ENCODE assay signal across 21 cellular contexts in genomic region chr19:20879501-20879900, GRCh38. TPM values are rescaled to one million over a fixed set of nuclear protein-coding genes. Genes with fewer than 3 reads are reported as not detected.
A peak's percentile ranks its signal among the peaks of the same experiment; 100 is the strongest.
DNase-seq lines count a peak whose midpoint lies in the region; ATAC-seq and TF ChIP-seq lines count a peak whose summit lies in the region.
"Had no signal": no experiment of that assay in that cellular context is flagged by ENCODE, and none has a peak within 500 bp of the region (broad histone marks: within the 10 kb centered on the region; RNA-seq: fewer than 3 reads in every experiment).

No MANE protein-coding gene starts in this region.

- no peak overlapping the region for H3K4me3 ChIP-seq in esophagus muscularis mucosa
- H3K4me3 ChIP-seq in CD8-positive, alpha-beta T cell (ENCODE audit: low read depth, low read length), result no peak overlapping the region
- H3K4me3 ChIP-seq: BLaER1, GM23338 had no signal

- H3K27me3 ChIP-seq in esophagus muscularis mucosa, result no peaks in the 10 kb centered on the region
- no peaks in the 10 kb centered on the region for H3K27me3 ChIP-seq in CD8-positive, alpha-beta T cell (ENCODE audit: insufficient read depth, low read length)
- H3K27me3 ChIP-seq: BLaER1 had no signal

- no peak overlapping the region for H3K4me3 Mint-ChIP-seq in activated CD4-positive, alpha-beta T cell treated with anti-CD3 and anti-CD28 coated beads for 36 hours
- H3K4me3 Mint-ChIP-seq in activated T-helper 17 cell treated with anti-CD3 and anti-CD28 coated beads, Interleukin-2, amount 50 U/mL, for 72 hours, result no peak overlapping the region
- no peak overlapping the region for H3K4me3 Mint-ChIP-seq in stimulated activated effector memory CD8-positive, alpha-beta T cell treated with anti-CD3 and anti-CD28 coated beads, Interleukin-12 subunit alpha, Interleukin-12 subunit beta, amount 100 ng/mL, for 72 hours
- no peak overlapping the region for H3K4me3 Mint-ChIP-seq in CD8-positive, alpha-beta T cell
- H3K4me3 Mint-ChIP-seq: B cell; CD4-positive, CD25-positive, alpha-beta regulatory T cell; CD8-positive, alpha-beta memory T cell; GM23338; H9 had no signal

- peaks cover 96% of the 10 kb centered on the region for H3K9me3 Mint-ChIP-seq in activated CD4-positive, alpha-beta T cell treated with anti-CD3 and anti-CD28 coated beads for 36 hours (ENCODE audit: low read depth)
- H3K9me3 Mint-ChIP-seq in activated naive CD4-positive, alpha-beta T cell treated with anti-CD3 and anti-CD28 coated beads, Interleukin-2, amount 50 U/mL, for 72 hours, result peaks cover 94 to 98% of the 10 kb centered on the region in 2 donors
- H3K9me3 Mint-ChIP-seq in activated T-helper 17 cell treated with anti-CD3 and anti-CD28 coated beads, Interleukin-2, amount 50 U/mL, for 72 hours, result peaks cover 81% of the 10 kb centered on the region
- peaks cover 83% of the 10 kb centered on the region for H3K9me3 Mint-ChIP-seq in stimulated activated effector memory CD8-positive, alpha-beta T cell treated with anti-CD3 and anti-CD28 coated beads, Interleukin-12 subunit alpha, Interleukin-12 subunit beta, amount 100 ng/mL, for 72 hours
- peaks cover 50% of the 10 kb centered on the region for H3K9me3 Mint-ChIP-seq in CD8-positive, alpha-beta T cell

- whole genome bisulfite sequencing in esophagus muscularis mucosa, result 86% methylated on average over 1 of the region's 1 CpG

- no peak for TF ChIP-seq EP300 in esophagus muscularis mucosa (IDR thresholded peaks at IDR 0.05)

- ATAC-seq in activated CD4-positive, alpha-beta T cell treated with anti-CD3 and anti-CD28 coated beads for 36 hours, result peak; percentile 65
- peak; percentile 54 to 72 for ATAC-seq in activated naive CD4-positive, alpha-beta T cell treated with anti-CD3 and anti-CD28 coated beads, Interleukin-2, amount 50 U/mL, for 72 hours
- ATAC-seq in activated T-helper 17 cell treated with anti-CD3 and anti-CD28 coated beads, Interleukin-2, amount 50 U/mL, for 72 hours (replicated peaks), result peak; percentile 59
- peak; percentile 69 for ATAC-seq in stimulated activated effector memory CD8-positive, alpha-beta T cell treated with anti-CD3 and anti-CD28 coated beads, Interleukin-12 subunit alpha, Interleukin-12 subunit beta, amount 100 ng/mL, for 72 hours
- no peak for ATAC-seq in CD8-positive, alpha-beta T cell
- ATAC-seq: GM23338, HCT116 had no signal

- peaks cover 30% of the 10 kb centered on the region for H3K36me3 Mint-ChIP-seq in activated CD4-positive, alpha-beta T cell treated with anti-CD3 and anti-CD28 coated beads for 36 hours (ENCODE audit: low read depth)
- peaks cover 97 to 100% of the 10 kb centered on the region in 2 donors for H3K36me3 Mint-ChIP-seq in activated naive CD4-positive, alpha-beta T cell treated with anti-CD3 and anti-CD28 coated beads, Interleukin-2, amount 50 U/mL, for 72 hours
- H3K36me3 Mint-ChIP-seq in activated T-helper 17 cell treated with anti-CD3 and anti-CD28 coated beads, Interleukin-2, amount 50 U/mL, for 72 hours (ENCODE audit: low read depth), result peaks cover 6% of the 10 kb centered on the region
- no peaks in the 10 kb centered on the region for H3K36me3 Mint-ChIP-seq in stimulated activated effector memory CD8-positive, alpha-beta T cell treated with anti-CD3 and anti-CD28 coated beads, Interleukin-12 subunit alpha, Interleukin-12 subunit beta, amount 100 ng/mL, for 72 hours
- no peaks in the 10 kb centered on the region for H3K36me3 Mint-ChIP-seq in CD8-positive, alpha-beta T cell

- no peak for DNase-seq in activated CD4-positive, alpha-beta T cell treated with anti-CD3 and anti-CD28 coated beads for 36 hours
- no peak for DNase-seq in activated CD4-positive, alpha-beta T cell treated with anti-CD3 and anti-CD28 coated beads for 4 hours
- no peak for DNase-seq in activated naive CD4-positive, alpha-beta T cell treated with anti-CD3 and anti-CD28 coated beads, Interleukin-2, amount 50 U/mL, for 72 hours (ENCODE audit: low spot score in 2 of 2)
- DNase-seq in activated naive CD4-positive, alpha-beta T cell (lab: John Stamatoyannopoulos, UW), result no peak
- no peak for DNase-seq in stimulated activated effector memory CD8-positive, alpha-beta T cell treated with anti-CD3 and anti-CD28 coated beads, Interleukin-12 subunit alpha, Interleukin-12 subunit beta, amount 100 ng/mL, for 72 hours (ENCODE audit: low spot score in 2 of 2)
- DNase-seq in esophagus muscularis mucosa (ENCODE audit: extremely low spot score), result no peak
- no peak for DNase-seq in CD8-positive, alpha-beta T cell
- DNase-seq: CD4-positive, CD25-positive, alpha-beta regulatory T cell; CD8-positive, alpha-beta memory T cell; DMS 273 treated with DMSO at 0.1 percent for 48 hours; DMS53; DMS79 treated with DMSO at 0.1 percent for 48 hours; GF-D8; H9 had no signal

- H3K4me1 ChIP-seq in esophagus muscularis mucosa, result no peaks in the 10 kb centered on the region
- no peaks in the 10 kb centered on the region for H3K4me1 ChIP-seq in CD8-positive, alpha-beta T cell (ENCODE audit: insufficient read depth, low read length)
- H3K4me1 ChIP-seq: BLaER1 had no signal

- no peak overlapping the region for H3K27ac Mint-ChIP-seq in activated CD4-positive, alpha-beta T cell treated with anti-CD3 and anti-CD28 coated beads for 36 hours
- no peak overlapping the region for H3K27ac Mint-ChIP-seq in activated naive CD4-positive, alpha-beta T cell treated with anti-CD3 and anti-CD28 coated beads, Interleukin-2, amount 50 U/mL, for 72 hours
- H3K27ac Mint-ChIP-seq in activated T-helper 17 cell treated with anti-CD3 and anti-CD28 coated beads, Interleukin-2, amount 50 U/mL, for 72 hours, result no peak overlapping the region
- no peak overlapping the region for H3K27ac Mint-ChIP-seq in stimulated activated effector memory CD8-positive, alpha-beta T cell treated with anti-CD3 and anti-CD28 coated beads, Interleukin-12 subunit alpha, Interleukin-12 subunit beta, amount 100 ng/mL, for 72 hours
- H3K27ac Mint-ChIP-seq in CD8-positive, alpha-beta T cell, result no peak overlapping the region
- H3K27ac Mint-ChIP-seq: GM23338, H9 had no signal

- TF ChIP-seq POLR2A in esophagus muscularis mucosa (IDR thresholded peaks at IDR 0.05; ENCODE audit: low read depth), result no peak

- H3K27ac ChIP-seq in esophagus muscularis mucosa (replicated peaks in 1 of 4), result no peak overlapping the region
- H3K27ac ChIP-seq in CD8-positive, alpha-beta T cell (ENCODE audit: low read depth, low read length), result no peak overlapping the region
- H3K27ac ChIP-seq: 22Rv1, BLaER1, C4-2B had no signal

- POLR2A ChIA-PET in activated CD4-positive, alpha-beta T cell treated with anti-CD3 and anti-CD28 coated beads for 36 hours (lab: Charles Lee), result no interaction called here
- POLR2A ChIA-PET in CD8-positive, alpha-beta T cell (lab: Charles Lee), result no interaction called here

- TF ChIP-seq CTCF in esophagus muscularis mucosa (IDR thresholded peaks at IDR 0.05), result no peak
- no peak for TF ChIP-seq CTCF in CD8-positive, alpha-beta T cell (IDR thresholded peaks at IDR 0.05)

- H3K4me1 Mint-ChIP-seq in activated CD4-positive, alpha-beta T cell treated with anti-CD3 and anti-CD28 coated beads for 36 hours, result no peaks in the 10 kb centered on the region
- peaks cover 8% of the 10 kb centered on the region for H3K4me1 Mint-ChIP-seq in activated T-helper 17 cell treated with anti-CD3 and anti-CD28 coated beads, Interleukin-2, amount 50 U/mL, for 72 hours
- H3K4me1 Mint-ChIP-seq in stimulated activated effector memory CD8-positive, alpha-beta T cell treated with anti-CD3 and anti-CD28 coated beads, Interleukin-12 subunit alpha, Interleukin-12 subunit beta, amount 100 ng/mL, for 72 hours, result peaks cover 19% of the 10 kb centered on the region
- no peaks in the 10 kb centered on the region for H3K4me1 Mint-ChIP-seq in CD8-positive, alpha-beta T cell (ENCODE audit: low read depth)
- H3K4me1 Mint-ChIP-seq: B cell; CD8-positive, alpha-beta memory T cell; GM23338; H9 had no signal

- H3K27me3 Mint-ChIP-seq in activated CD4-positive, alpha-beta T cell treated with anti-CD3 and anti-CD28 coated beads for 36 hours, result peaks cover 7% of the 10 kb centered on the region
- H3K27me3 Mint-ChIP-seq in activated T-helper 17 cell treated with anti-CD3 and anti-CD28 coated beads, Interleukin-2, amount 50 U/mL, for 72 hours, result peaks cover 30% of the 10 kb centered on the region
- H3K27me3 Mint-ChIP-seq in CD8-positive, alpha-beta T cell (ENCODE audit: low read depth), result peaks cover 39% of the 10 kb centered on the region

- intact Hi-C loops in activated CD4-positive, alpha-beta T cell treated with anti-CD3 and anti-CD28 coated beads for 36 hours (cut with DNase I, micrococcal nuclease), result no loop called here
- intact Hi-C loops in esophagus muscularis mucosa (cut with DNase I), result no loop called here
- intact Hi-C loops in CD8-positive, alpha-beta T cell (cut with DNase I, micrococcal nuclease), result no loop called here

- H3K9me3 ChIP-seq in esophagus muscularis mucosa, result peaks cover 0 to 23% (median 4%) of the 10 kb centered on the region in 4 donors
- no peaks in the 10 kb centered on the region for H3K9me3 ChIP-seq in CD8-positive, alpha-beta T cell (ENCODE audit: low read length)

- CTCF ChIA-PET in activated CD4-positive, alpha-beta T cell treated with anti-CD3 and anti-CD28 coated beads for 36 hours (lab: Charles Lee), result no interaction called here
- CTCF ChIA-PET in CD8-positive, alpha-beta T cell (lab: Charles Lee), result no interaction called here

- H3K36me3 ChIP-seq in esophagus muscularis mucosa, result no peaks in the 10 kb centered on the region
- no peaks in the 10 kb centered on the region for H3K36me3 ChIP-seq in CD8-positive, alpha-beta T cell (ENCODE audit: insufficient read depth, low read length)
- H3K36me3 ChIP-seq: BLaER1 had no signal

RNA-seq across cellular contexts. Expression of gene ZNF85, which starts 43.5 kb away (rescaled TPM):
- total RNA-seq in activated CD4-positive, alpha-beta T cell treated with anti-CD3 and anti-CD28 coated beads for 36 hours, result 10 to 100 TPM; 23.2 to 29.3 TPM
- total RNA-seq in activated naive CD4-positive, alpha-beta T cell treated with anti-CD3 and anti-CD28 coated beads, Interleukin-2, amount 50 U/mL, for 72 hours, result 10 to 100 TPM; 10.6 to 16.4 TPM
- total RNA-seq in activated T-helper 17 cell treated with anti-CD3 and anti-CD28 coated beads, Interleukin-2, amount 50 U/mL, for 72 hours, result 10 to 100 TPM; 11.1 to 11.4 TPM
- total RNA-seq in esophagus muscularis mucosa, result 1 to 10 TPM; 2.1 to 4.1 (median 2.5) TPM
- total RNA-seq in CD8-positive, alpha-beta T cell, result 1 to 10 TPM; 3.7 to 4.9 TPM
